In the genomic region with DNA sequence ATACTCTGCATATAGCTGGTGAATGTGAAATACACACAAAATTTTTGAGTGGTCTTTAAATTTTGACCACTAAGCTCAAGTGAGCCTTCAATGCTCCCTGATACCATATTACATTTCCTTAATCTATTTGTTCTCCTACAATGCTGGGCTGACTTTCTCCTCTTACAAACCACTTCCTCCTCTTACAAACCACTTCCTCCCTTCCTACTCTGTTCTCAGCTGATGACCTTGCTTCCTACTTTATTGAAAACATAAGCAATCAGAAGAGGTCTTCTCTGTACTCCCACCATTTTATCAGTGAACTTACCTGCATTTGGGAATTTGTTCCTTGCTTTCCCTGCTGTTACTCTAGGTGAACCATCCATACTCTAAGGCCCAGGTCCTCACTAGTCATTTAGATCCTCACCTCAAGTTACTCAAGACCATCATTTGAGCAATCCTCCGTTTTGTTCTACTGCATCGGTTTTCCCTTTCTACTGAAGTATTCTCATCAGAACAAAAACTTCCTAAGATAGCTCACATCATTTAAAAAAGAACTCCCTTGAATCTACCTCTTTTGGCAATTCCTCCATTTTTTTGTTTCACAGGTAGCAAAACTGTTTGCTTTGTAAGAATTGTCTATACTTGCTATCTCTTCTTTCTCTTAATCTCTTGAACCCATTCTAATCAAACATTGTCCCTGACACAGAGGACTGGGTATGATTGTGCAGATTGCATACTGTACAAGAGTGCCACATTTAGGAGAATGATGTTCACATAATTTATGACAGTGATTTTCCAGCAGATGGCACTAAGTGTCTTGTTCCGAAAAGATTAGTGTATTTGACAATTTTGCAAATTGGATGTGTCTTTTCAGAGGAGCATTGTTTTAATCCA, we compare ENCODE assay signal across 8 cellular contexts.
DNase-seq lines count a peak whose midpoint lies in the region; ATAC-seq and TF ChIP-seq lines count a peak whose summit lies in the region.

No MANE protein-coding gene starts in this region.

- H3K9me3 ChIP-seq in OCI-LY7 (ENCODE audit: low read length) (no peaks in the 10 kb centered on the region), lower lobe of right lung (no peaks in the 10 kb centered on the region)

- no peaks in the 10 kb centered on the region for H3K27me3 ChIP-seq in lower lobe of right lung (ENCODE audit: low read depth)

- H2AFZ ChIP-seq in OCI-LY7 (ENCODE audit: low read length), result peak overlapping the region; percentile 83; the same call in 1 of the 2 replicates

- H3K4me3 ChIP-seq in OCI-LY7 (ENCODE audit: low read depth, low read length, poor library complexity, severe bottlenecking) (peak overlapping the region; percentile 17), lower lobe of right lung (no peak overlapping the region)

- DNase-seq in DMS53 (lab: John Stamatoyannopoulos, UW) (peak; percentile 61), DMS53 treated with DMSO at 0.1 percent for 48 hours (lab: John Stamatoyannopoulos, UW; ENCODE audit: unreplicated experiment) (no peak), OCI-LY7 (ENCODE audit: low spot score) (peak; percentile 68), lower lobe of right lung (no peak), iPS-NIHi7 (ENCODE audit: extremely low spot score) (no peak)
- DNase-seq in central memory CD8-positive, alpha-beta T cell (ENCODE audit: low spot score in 2 of 2), result no peak

- H3K36me3 Mint-ChIP-seq in central memory CD8-positive, alpha-beta T cell (ENCODE audit: insufficient read depth), result peaks cover 1% of the 10 kb centered on the region

- H3K79me2 ChIP-seq in OCI-LY7 (ENCODE audit: insufficient read depth, low read depth, low read length), result no peaks in the 10 kb centered on the region

- no peaks in the 10 kb centered on the region for H3K9me2 ChIP-seq in OCI-LY7 (ENCODE audit: insufficient read depth, low read length)

- H3K27ac Mint-ChIP-seq in central memory CD8-positive, alpha-beta T cell (ENCODE audit: low read depth), result no peak overlapping the region

- H3K4me1 ChIP-seq in OCI-LY7 (ENCODE audit: insufficient read depth, low read length, poor library complexity, severe bottlenecking) (peaks cover 17% of the 10 kb centered on the region), lower lobe of right lung (peaks cover 32% of the 10 kb centered on the region)

- H3K9me3 Mint-ChIP-seq in central memory CD8-positive, alpha-beta T cell, result no peaks in the 10 kb centered on the region

- no peaks in the 10 kb centered on the region for H4K20me1 ChIP-seq in OCI-LY7 (ENCODE audit: insufficient read depth, low read length)

- peak overlapping the region; percentile 44 for H3K4me3 Mint-ChIP-seq in central memory CD8-positive, alpha-beta T cell

- POLR2A ChIA-PET in OCI-LY7 (lab: Charles Lee), result interaction anchor here (0.6 to 2.3 kb wide), 8 partner anchors 9 to 563 kb away, joined by 3 to 16 read pairs (median 3); partner anchors contain the start of gene PTPN4

- H3K4me2 ChIP-seq in OCI-LY7 (ENCODE audit: low read length), result peak overlapping the region; percentile 71

- peak; percentile 40 for ATAC-seq in HG02798 (IDR thresholded peaks at IDR 0.05; ENCODE audit: poor library complexity, unreplicated experiment)
- ATAC-seq in central memory CD8-positive, alpha-beta T cell (replicated peaks; ENCODE audit: extremely low read depth, poor library complexity, severe bottlenecking), result peak; percentile 85
- ATAC-seq in lower lobe of right lung, result peak; percentile 71 to 72
- ATAC-seq in GM21367 (IDR thresholded peaks at IDR 0.05; ENCODE audit: unreplicated experiment), result no peak

- CTCF ChIA-PET in OCI-LY7 (lab: Charles Lee; ENCODE audit: unreplicated experiment), result interaction anchor here (3.1 kb wide), 1 partner anchor 66 kb away, joined by 22 read pairs; no protein-coding TSS in a partner anchor

- TF ChIP-seq CTCF in OCI-LY7 (conservative IDR thresholded peaks at IDR 0.05; ENCODE audit: low read length), result peak; percentile 86
- peak; percentile 43 for TF ChIP-seq CTCF in lower lobe of right lung (IDR thresholded peaks at IDR 0.05)

- peaks cover 23% of the 10 kb centered on the region for H3K4me1 Mint-ChIP-seq in central memory CD8-positive, alpha-beta T cell

- no peak overlapping the region for H3K27ac ChIP-seq in OCI-LY7 (ENCODE audit: low read depth, low read length, poor library complexity, severe bottlenecking)
- H3K27ac ChIP-seq in lower lobe of right lung, result peak overlapping the region; percentile 13

- intact Hi-C loops in OCI-LY7 (cut with micrococcal nuclease; ENCODE audit: unreplicated experiment) (loop anchor here (1.0 to 5.0 kb wide), 4 partner anchors 68 to 357 kb away; partner anchors contain the start of gene EPB41L5), lower lobe of right lung (cut with DNase I) (no loop called here)

- H3K27me3 Mint-ChIP-seq in central memory CD8-positive, alpha-beta T cell, result no peaks in the 10 kb centered on the region

- no TSS peak for BruUV-seq in OCI-LY7 (replicated peaks; lab: Mats Ljungman, UMichigan)

- H3K36me3 ChIP-seq in OCI-LY7 (ENCODE audit: insufficient read depth, low read length), result no peaks in the 10 kb centered on the region
- peaks cover 13% of the 10 kb centered on the region for H3K36me3 ChIP-seq in lower lobe of right lung

Comparison
In these comparisons a context has a peak if more than half of its experiments do, and no peak if none do; other contexts are left out.
1. DNase-seq: peak in DMS53 (single experiment) and OCI-LY7 (single experiment); none in DMS53 treated with DMSO at 0.1 percent for 48 hours (single experiment), central memory CD8-positive, alpha-beta T cell (0 of 2), lower lobe of right lung (single experiment) and iPS-NIHi7 (single experiment).